Comparison of ENCODE assay signal across 1 cellular context in the genomic region with DNA sequence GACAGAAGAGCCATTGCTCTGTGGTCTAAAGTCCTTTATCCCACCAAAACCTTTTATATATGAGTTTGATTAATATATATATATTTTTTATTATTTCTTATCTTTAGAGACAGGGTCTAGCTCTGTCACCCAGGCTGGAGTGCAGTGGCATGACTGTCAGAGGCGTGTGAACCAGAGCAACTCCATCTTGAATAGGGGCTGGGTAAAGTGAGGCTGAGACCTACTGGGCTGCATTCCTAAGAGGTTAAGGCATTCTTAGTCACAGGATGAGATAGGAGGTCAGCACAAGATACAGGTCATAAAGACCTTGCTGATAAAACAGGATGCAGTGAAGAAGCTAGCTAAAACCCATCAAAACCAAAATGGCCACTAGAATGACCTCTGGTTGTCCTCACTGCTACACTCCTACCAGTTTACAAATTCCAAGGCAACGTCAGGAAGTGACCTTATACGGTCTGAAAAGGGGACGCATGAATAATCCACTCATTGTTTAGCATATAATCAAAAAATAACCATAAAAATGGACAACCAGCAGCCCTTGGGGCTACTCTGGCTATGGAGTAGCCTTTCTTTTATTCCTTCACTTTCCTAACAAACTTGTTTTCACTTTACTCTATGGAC.
TF ChIP-seq lines count a peak whose summit lies in the region.

No MANE protein-coding gene starts in this region.

TF ChIP-seq in K562, 482 proteins besides CTCF, POLR2A, EP300 and RAD21 (continued from another document and continues in another):
- TF ChIP-seq NFIC (IDR thresholded peaks at IDR 0.05), result no peak
- TF ChIP-seq BHLHE40 (IDR thresholded peaks at IDR 0.05; ENCODE audit: low read length), result no peak
- no peak for TF ChIP-seq ZNF184 (CRISPR knock-in tag; IDR thresholded peaks at IDR 0.05)
- TF ChIP-seq TFAM (CRISPR knock-in tag; conservative IDR thresholded peaks at IDR 0.05), result no peak
- TF ChIP-seq MXI1 (IDR thresholded peaks at IDR 0.05; ENCODE audit: low read depth, low read length), result no peak
- TF ChIP-seq TARDBP (IDR thresholded peaks at IDR 0.05), result no peak
- no peak for TF ChIP-seq ZNF134 (CRISPR knock-in tag; conservative IDR thresholded peaks at IDR 0.05)
- no peak for TF ChIP-seq RFX1 (IDR thresholded peaks at IDR 0.05)
- TF ChIP-seq MCM5 (IDR thresholded peaks at IDR 0.05; ENCODE audit: low read depth), result no peak
- no peak for TF ChIP-seq BCLAF1 (IDR thresholded peaks at IDR 0.05; ENCODE audit: borderline replicate concordance in 1 of 2, control insufficient read depth in 1 of 2, low read depth in 2 of 2, low read length in 1 of 2)
- TF ChIP-seq MCM7 (IDR thresholded peaks at IDR 0.05), result no peak
- no peak for TF ChIP-seq EP400 (IDR thresholded peaks at IDR 0.05)
- TF ChIP-seq ZNF175 (CRISPR knock-in tag; IDR thresholded peaks at IDR 0.05; ENCODE audit: low read depth), result no peak
- no peak for TF ChIP-seq NBN (IDR thresholded peaks at IDR 0.05; ENCODE audit: low read depth)
- no peak for TF ChIP-seq RBM34 (IDR thresholded peaks at IDR 0.05; ENCODE audit: borderline replicate concordance, insufficient read depth, low read length)
- TF ChIP-seq HNRNPUL1 (IDR thresholded peaks at IDR 0.05; ENCODE audit: low read length), result no peak
- TF ChIP-seq ELF4 (CRISPR knock-in tag; IDR thresholded peaks at IDR 0.05), result no peak
- TF ChIP-seq ZHX1 (conservative IDR thresholded peaks at IDR 0.05; ENCODE audit: low read length), result no peak
- no peak for TF ChIP-seq MYNN (IDR thresholded peaks at IDR 0.05)
- no peak for TF ChIP-seq MYNN (CRISPR knock-in tag; IDR thresholded peaks at IDR 0.05)
- no peak for TF ChIP-seq NUFIP1 (IDR thresholded peaks at IDR 0.05; ENCODE audit: partially characterized antibody)
- TF ChIP-seq SMAD4 (CRISPR knock-in tag; conservative IDR thresholded peaks at IDR 0.05), result peak; percentile 67
- no peak for TF ChIP-seq HINFP (tag; conservative IDR thresholded peaks at IDR 0.05; ENCODE audit: low read depth)
- TF ChIP-seq ZNF395 (CRISPR knock-in tag; IDR thresholded peaks at IDR 0.05), result peak; percentile 44; the same call in 1 of the 2 replicates
- TF ChIP-seq ZNF224 (CRISPR knock-in tag; IDR thresholded peaks at IDR 0.05), result no peak
- no peak for TF ChIP-seq GABPA (tag; conservative IDR thresholded peaks at IDR 0.05; ENCODE audit: low read depth)
- TF ChIP-seq RBFOX2 (IDR thresholded peaks at IDR 0.05; ENCODE audit: low read depth, low read length), result no peak
- no peak for TF ChIP-seq FOXA1 (IDR thresholded peaks at IDR 0.05; ENCODE audit: borderline replicate concordance)
- TF ChIP-seq ZNF121 (CRISPR knock-in tag; conservative IDR thresholded peaks at IDR 0.05), result no peak
- TF ChIP-seq SRSF3 (IDR thresholded peaks at IDR 0.05; ENCODE audit: insufficient read depth, low read length), result no peak
- TF ChIP-seq ATF4 (CRISPR knock-in tag; IDR thresholded peaks at IDR 0.05), result no peak
- no peak for TF ChIP-seq HLTF (IDR thresholded peaks at IDR 0.05)
- no peak for TF ChIP-seq PHB (CRISPR knock-in tag; IDR thresholded peaks at IDR 0.05)
- TF ChIP-seq, protein P1, sequence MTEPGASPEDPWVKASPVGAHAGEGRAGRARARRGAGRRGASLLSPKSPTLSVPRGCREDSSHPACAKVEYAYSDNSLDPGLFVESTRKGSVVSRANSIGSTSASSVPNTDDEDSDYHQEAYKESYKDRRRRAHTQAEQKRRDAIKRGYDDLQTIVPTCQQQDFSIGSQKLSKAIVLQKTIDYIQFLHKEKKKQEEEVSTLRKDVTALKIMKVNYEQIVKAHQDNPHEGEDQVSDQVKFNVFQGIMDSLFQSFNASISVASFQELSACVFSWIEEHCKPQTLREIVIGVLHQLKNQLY (CRISPR knock-in tag; conservative IDR thresholded peaks at IDR 0.05), result no peak
- TF ChIP-seq NFE2L1 (tag; IDR thresholded peaks at IDR 0.05; ENCODE audit: borderline replicate concordance, low read depth), result no peak
- no peak for TF ChIP-seq FOXK1 (CRISPR knock-in tag; IDR thresholded peaks at IDR 0.05; ENCODE audit: borderline replicate concordance)
- no peak for TF ChIP-seq PHF21A (IDR thresholded peaks at IDR 0.05; ENCODE audit: borderline replicate concordance, low read depth)
- TF ChIP-seq, protein P2, sequence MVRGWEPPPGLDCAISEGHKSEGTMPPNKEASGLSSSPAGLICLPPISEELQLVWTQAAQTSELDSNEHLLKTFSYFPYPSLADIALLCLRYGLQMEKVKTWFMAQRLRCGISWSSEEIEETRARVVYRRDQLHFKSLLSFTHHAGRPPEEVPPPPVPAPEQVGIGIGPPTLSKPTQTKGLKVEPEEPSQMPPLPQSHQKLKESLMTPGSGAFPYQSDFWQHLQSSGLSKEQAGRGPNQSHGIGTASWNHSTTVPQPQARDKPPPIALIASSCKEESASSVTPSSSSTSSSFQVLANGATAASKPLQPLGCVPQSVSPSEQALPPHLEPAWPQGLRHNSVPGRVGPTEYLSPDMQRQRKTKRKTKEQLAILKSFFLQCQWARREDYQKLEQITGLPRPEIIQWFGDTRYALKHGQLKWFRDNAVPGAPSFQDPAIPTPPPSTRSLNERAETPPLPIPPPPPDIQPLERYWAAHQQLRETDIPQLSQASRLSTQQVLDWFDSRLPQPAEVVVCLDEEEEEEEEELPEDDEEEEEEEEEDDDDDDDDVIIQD (CRISPR knock-in tag; IDR thresholded peaks at IDR 0.05), result no peak
- no peak for TF ChIP-seq IFI16 (CRISPR knock-in tag; IDR thresholded peaks at IDR 0.05)
- no peak for TF ChIP-seq KDM2B (CRISPR knock-in tag; IDR thresholded peaks at IDR 0.05)
- no peak for TF ChIP-seq HNRNPH1 (optimal IDR thresholded peaks at IDR 0.05; ENCODE audit: low read depth, low read length)
- no peak for TF ChIP-seq ELF2 (CRISPR knock-in tag; IDR thresholded peaks at IDR 0.05)
- no peak for TF ChIP-seq ZNF41 (CRISPR knock-in tag; conservative IDR thresholded peaks at IDR 0.05)
- no peak for TF ChIP-seq RREB1 (CRISPR knock-in tag; IDR thresholded peaks at IDR 0.05)
- TF ChIP-seq ZNF639 (CRISPR knock-in tag; conservative IDR thresholded peaks at IDR 0.05 in 1 of 2, IDR thresholded peaks at IDR 0.05 in 1 of 2), result 0 out of 4 replicates have a peak, but pooled peaks of 1 of the 2 experiments have one; percentile 31
